Comparison of ENCODE assay signal across 12 cellular contexts in genomic region chr5:429453-430188, GRCh38. TPM values are rescaled to one million over a fixed set of nuclear protein-coding genes. Genes with fewer than 3 reads are reported as not detected.
A peak's percentile ranks its signal among the peaks of the same experiment; 100 is the strongest.
DNase-seq lines count a peak whose midpoint lies in the region; ATAC-seq, FAIRE-seq and TF ChIP-seq lines count a peak whose summit lies in the region.
"Had no signal": no experiment of that assay in that cellular context is flagged by ENCODE, and none has a peak within 500 bp of the region (broad histone marks: within the 10 kb centered on the region; RNA-seq: fewer than 3 reads in every experiment).

No MANE protein-coding gene starts in this region.

- H3K4me3 ChIP-seq in ovary: no peak overlapping the region

- intact Hi-C loops in CD14-positive monocyte (cut with micrococcal nuclease) (loop anchor here in 1 of 2 donors (2.0 kb wide), 1 partner anchor 113 kb away; no protein-coding TSS in a partner anchor), ovary (cut with DNase I) (no loop called here)

- H3K4me1 ChIP-seq in ovary (ENCODE audit: insufficient read depth): peaks cover 4% of the 10 kb centered on the region

- no peaks in the 10 kb centered on the region for H3K36me3 Mint-ChIP-seq in CD14-positive monocyte

- H3K36me3 ChIP-seq in ovary: no peaks in the 10 kb centered on the region

- FAIRE-seq in HTR-8/SVneo (lab: Jason Lieb, UNC) (peak; percentile 80), GM19239 (lab: Jason Lieb, UNC) (no peak)
- FAIRE-seq: TTC549 had no signal

- no peak for ATAC-seq in HG03442 (IDR thresholded peaks at IDR 0.05; ENCODE audit: unreplicated experiment)

- peak overlapping the region; percentile 36 to 37 for H3K4me3 Mint-ChIP-seq in CD14-positive monocyte
- H3K4me3 Mint-ChIP-seq: activated naive CD8-positive, alpha-beta T cell treated with anti-CD3 and anti-CD28 coated beads, Interleukin-2, amount 10 ng/mL, durations not matched to agents 7 days and 5 days had no signal

- peaks cover 13 to 15% (median 14%) of the 10 kb centered on the region in 3 donors for H3K27me3 Mint-ChIP-seq in CD14-positive monocyte (ENCODE audit: low read depth in 3 of 3)
- H3K27me3 Mint-ChIP-seq: activated naive CD8-positive, alpha-beta T cell treated with anti-CD3 and anti-CD28 coated beads, Interleukin-2, amount 10 ng/mL, durations not matched to agents 7 days and 5 days had no signal

- no peak for DNase-seq in CD14-positive monocyte (ENCODE audit: low spot score)
- no peak for DNase-seq in HTR-8/SVneo (ENCODE audit: insufficient read length, low spot score)
- peak; percentile 69 for DNase-seq in fibroblast of gingiva (ENCODE audit: low read depth)
- DNase-seq in ovary: peak in 4 of 5 donors; percentile 50 to 76 (median 70)
- DNase-seq in GM19239 (ENCODE audit: insufficient read length, low spot score): no peak
- DNase-seq in NK-92 (lab: John Stamatoyannopoulos, UW; ENCODE audit: unreplicated experiment): no peak
- no peak for DNase-seq in stimulated activated CD4-positive, alpha-beta T cell treated with anti-CD3 and anti-CD28 coated beads, Interleukin-4, amount 100 ng/mL, for 24 hours
- DNase-seq: activated naive CD8-positive, alpha-beta T cell treated with anti-CD3 and anti-CD28 coated beads, Interleukin-2, amount 10 ng/mL, durations not matched to agents 7 days and 5 days; foreskin melanocyte; stimulated activated CD4-positive, alpha-beta T cell treated with anti-CD3 and anti-CD28 coated beads, Interleukin-1b, Interleukin-23, amount 100 ng/mL, for 48 hours had no signal

- no peak for TF ChIP-seq CTCF in CD14-positive monocyte (IDR thresholded peaks at IDR 0.05)
- TF ChIP-seq CTCF in ovary (IDR thresholded peaks at IDR 0.05): no peak

- peak overlapping the region in 1 of 7 donors; percentile 50 for H3K27ac Mint-ChIP-seq in CD14-positive monocyte
- H3K27ac Mint-ChIP-seq: activated naive CD8-positive, alpha-beta T cell treated with anti-CD3 and anti-CD28 coated beads, Interleukin-2, amount 10 ng/mL, durations not matched to agents 7 days and 5 days had no signal

- TF ChIP-seq POLR2A in ovary (IDR thresholded peaks at IDR 0.05): no peak

- no peaks in the 10 kb centered on the region for H3K9me3 ChIP-seq in ovary

- H3K4me1 Mint-ChIP-seq in CD14-positive monocyte: peaks cover 5% of the 10 kb centered on the region

- no peak overlapping the region for H3K27ac ChIP-seq in ovary

- no peaks in the 10 kb centered on the region for H3K27me3 ChIP-seq in ovary

- 35 to 44% (median 41%) methylated on average over 33 to 35 of the region's 35 CpGs for WGBS in ovary, 3 donors

- H3K9me3 Mint-ChIP-seq in CD14-positive monocyte: peaks cover 0 to 4% (median 0%) of the 10 kb centered on the region in 7 donors
- H3K9me3 Mint-ChIP-seq: activated naive CD8-positive, alpha-beta T cell treated with anti-CD3 and anti-CD28 coated beads, Interleukin-2, amount 10 ng/mL, durations not matched to agents 7 days and 5 days had no signal

- TF ChIP-seq EP300 in ovary (IDR thresholded peaks at IDR 0.05): no peak

RNA-seq across cellular contexts. Expression of gene EXOC3, which starts 13.4 kb away (rescaled TPM):
- 10 to 100 TPM; 33.2 to 53.8 TPM for polyA plus RNA-seq in CD14-positive monocyte
- 10 to 100 TPM; 25.5 to 67.4 (median 53.8) TPM for total RNA-seq in ovary
- 10 to 100 TPM; 33.1 to 41.4 TPM for polyA plus RNA-seq in ovary

Comparison
In these comparisons a context has a peak if more than half of its experiments do, and no peak if none do; other contexts are left out.
1. DNase-seq: peak in fibroblast of gingiva (single experiment) and ovary (4 of 5); none in CD14-positive monocyte (single experiment), HTR-8/SVneo (single experiment), GM19239 (single experiment), NK-92 (single experiment) and stimulated activated CD4-positive, alpha-beta T cell treated with anti-CD3 and anti-CD28 coated beads, Interleukin-4, amount 100 ng/mL, for 24 hours (single experiment).